8 cellular contexts compared by ENCODE assay signal in genomic region chr5:150734579-150735384, GRCh38. TPM values are rescaled to one million over a fixed set of nuclear protein-coding genes. Genes with fewer than 3 reads are reported as not detected.
DNase-seq lines count a peak whose midpoint lies in the region; ATAC-seq, FAIRE-seq and TF ChIP-seq lines count a peak whose summit lies in the region.

No MANE protein-coding gene starts in this region.

- DNase-seq in CMK (ENCODE audit: low read depth) (peak; percentile 26), NOMO-1 (lab: John Stamatoyannopoulos, UW; ENCODE audit: unreplicated experiment in 2 of 2) (peak; percentile 90 to 92), head of caudate nucleus (peak in 33 of 42 donors; percentile 10 to 63 (median 36)), stomach (peak; percentile 49), 8988T (no peak), vagina (ENCODE audit: extremely low spot score in 2 of 2) (no peak), kidney (no peak)

- no peak overlapping the region for H3K9ac ChIP-seq in kidney (ENCODE audit: low read length in 2 of 2)

- H3K27me3 ChIP-seq in stomach (no peaks in the 10 kb centered on the region), vagina (no peaks in the 10 kb centered on the region)

- H3K36me3 ChIP-seq in stomach (peaks cover 27 to 74% (median 55%) of the 10 kb centered on the region in 4 donors), vagina (peaks cover 3 to 41% of the 10 kb centered on the region in 2 donors), kidney (ENCODE audit: control insufficient read depth in 1 of 2, insufficient read depth in 2 of 2, low read length in 2 of 2) (peaks cover 20 to 32% of the 10 kb centered on the region in 2 donors)

- no peaks in the 10 kb centered on the region for H3K9me3 ChIP-seq in stomach
- no peaks in the 10 kb centered on the region for H3K9me3 ChIP-seq in vagina
- peaks cover 0 to 3% of the 10 kb centered on the region in 2 donors for H3K9me3 ChIP-seq in kidney (ENCODE audit: control insufficient read depth in 1 of 2, low read length in 2 of 2)

- H3K27ac ChIP-seq in stomach (peak overlapping the region in 3 of 5 donors; percentile 11 to 64 (median 58)), vagina (no peak overlapping the region), kidney (ENCODE audit: low read depth in 2 of 2, low read length in 2 of 2) (no peak overlapping the region)

- H3K4me3 ChIP-seq in stomach, result no peak overlapping the region
- H3K4me3 ChIP-seq in vagina, result no peak overlapping the region
- H3K4me3 ChIP-seq in kidney (ENCODE audit: low read length in 2 of 2), result no peak overlapping the region

- intact Hi-C loops in head of caudate nucleus (cut with DNase I), result no loop called here
- intact Hi-C loops in stomach (cut with DNase I; ENCODE audit: low total_unique reads), result no loop called here
- intact Hi-C loops in vagina (cut with DNase I), result no loop called here
- intact Hi-C loops in kidney (cut with DNase I), result no loop called here

- WGBS in stomach, 5 donors, result 86 to 94% (median 87%) methylated on average over 7 of the region's 7 CpGs

- TF ChIP-seq POLR2A in stomach (IDR thresholded peaks at IDR 0.05) (no peak), vagina (IDR thresholded peaks at IDR 0.05) (no peak)

- peak; percentile 77 for ATAC-seq in GM21390 (IDR thresholded peaks at IDR 0.05; ENCODE audit: unreplicated experiment)

- TF ChIP-seq CTCF in stomach (IDR thresholded peaks at IDR 0.05) (no peak), vagina (IDR thresholded peaks at IDR 0.05) (no peak), kidney (IDR thresholded peaks at IDR 0.05; ENCODE audit: borderline replicate concordance, extremely low read depth, insufficient read depth) (no peak)

- TF ChIP-seq EP300 in stomach (IDR thresholded peaks at IDR 0.05), result no peak

- no peak for FAIRE-seq in kidney (lab: Jason Lieb, UNC)

- H3K4me1 ChIP-seq in stomach (peaks cover 0 to 33% (median 3%) of the 10 kb centered on the region in 4 donors), vagina (peaks cover 13% of the 10 kb centered on the region), kidney (ENCODE audit: control insufficient read depth in 1 of 2, insufficient read depth in 1 of 2, low read depth in 1 of 2, low read length in 2 of 2) (no peaks in the 10 kb centered on the region)

RNA-seq across cellular contexts. Expression of gene DCTN4, which starts 24.0 kb away (rescaled TPM):
- total RNA-seq in stomach (100 to 1,000 TPM in 1 of 5 donors, 10 to 100 TPM in 4; 27.7 to 113 (median 54.7) TPM), vagina (51.3 TPM), kidney (59.1 TPM)
- polyA plus RNA-seq in stomach (10 to 100 TPM; 16.1 to 30.7 (median 18.1) TPM), kidney (ENCODE audit: insufficient read depth, low read depth, low replicate concordance) (17.5 TPM)

RNA-seq across cellular contexts. Expression of gene RBM22, which starts 33.9 kb away (rescaled TPM):
- total RNA-seq in stomach (100 to 1,000 TPM in 1 of 5 donors, 10 to 100 TPM in 4; 22.8 to 116 (median 27.9) TPM), vagina (30.2 TPM), kidney (44.2 TPM)
- polyA plus RNA-seq in stomach (10 to 100 TPM; 18.9 to 28.0 (median 23.9) TPM), kidney (ENCODE audit: insufficient read depth, low read depth, low replicate concordance) (30.0 TPM)

RNA-seq across cellular contexts. Expression of gene SMIM3, which starts 43.8 kb away (rescaled TPM):
- 10 to 100 TPM in 4 of 5 donors, 1 to 10 TPM in 1; 9.9 to 63.8 (median 24.2) TPM for total RNA-seq in stomach
- polyA plus RNA-seq in stomach, result 10 to 100 TPM; 15.8 to 47.5 (median 46.9) TPM
- 46.7 TPM for total RNA-seq in vagina
- total RNA-seq in kidney, result 23.9 TPM
- 23.0 TPM for polyA plus RNA-seq in kidney (ENCODE audit: insufficient read depth, low read depth, low replicate concordance)

Comparison
In these comparisons a context has a peak if more than half of its experiments do, and no peak if none do; other contexts are left out.
1. DNase-seq: peak in CMK (single experiment), NOMO-1 (2 of 2), head of caudate nucleus (33 of 42) and stomach (single experiment); none in 8988T (single experiment), vagina (0 of 2) and kidney (single experiment).
2. H3K27ac ChIP-seq: peak in stomach (3 of 5); none in vagina (single experiment) and kidney (0 of 2).